Comparison of ENCODE assay signal across 28 cellular contexts in the genomic region with DNA sequence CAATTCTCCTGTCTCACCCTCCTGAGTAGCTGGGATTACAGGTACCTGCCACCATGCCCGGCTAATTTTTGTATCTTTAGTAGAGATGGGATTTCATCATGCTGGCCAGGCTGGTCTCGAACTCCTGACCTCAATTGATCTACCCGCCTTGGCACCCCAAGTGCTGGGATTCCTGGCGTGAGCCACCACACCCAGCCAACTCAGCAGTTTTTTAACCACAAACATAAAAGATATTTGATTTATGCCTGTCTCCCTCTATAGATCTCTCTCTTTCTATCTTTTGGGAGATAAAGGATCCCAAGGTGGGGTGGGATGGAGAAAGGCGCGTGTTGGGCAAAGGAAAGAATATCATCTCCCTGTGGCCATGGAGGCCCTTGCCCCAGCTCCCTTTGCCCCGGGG.
"Had no signal": no experiment of that assay in that cellular context is flagged by ENCODE, and none has a peak within 500 bp of the region (broad histone marks: within the 10 kb centered on the region; RNA-seq: fewer than 3 reads in every experiment).

No MANE protein-coding gene starts in this region.

- DNase-seq: activated B cell treated with CpG ODN at 0.5 μM for 24 hours; activated CD4-positive, alpha-beta T cell treated with anti-CD3 and anti-CD28 coated beads for 48 hours; activated CD4-positive, alpha-beta T cell treated with anti-CD3 and anti-CD28 coated beads, Interleukin-2, amount 50 U/mL, for 1 hour; activated CD4-positive, alpha-beta T cell treated with anti-CD3 and anti-CD28 coated beads, Interleukin-2, amount 50 U/mL, for 48 hours; activated CD8-positive, alpha-beta memory T cell treated with anti-CD3 and anti-CD28 coated beads for 24 hours; activated CD8-positive, alpha-beta T cell treated with anti-CD3 and anti-CD28 coated beads for 36 hours; activated effector memory CD4-positive, alpha-beta T cell treated with anti-CD3 and anti-CD28 coated beads, Interleukin-2, amount 50 U/mL, for 16 hours; activated naive CD4-positive, alpha-beta T cell treated with anti-CD3 and anti-CD28 coated beads for 36 hours; activated naive CD8-positive, alpha-beta T cell treated with anti-CD3 and anti-CD28 coated beads, Interleukin-2, amount 10 ng/mL, durations not matched to agents 7 days and 5 days; activated T-cell treated with anti-CD3 and anti-CD28 coated beads, Interleukin-2, amount 50 U/mL, for 4 hours; amniotic stem cell; anterior cingulate cortex; body of pancreas; caudate nucleus; effector CD8-positive, alpha-beta T cell; foreskin fibroblast; glutamatergic neuron; heart right ventricle; T1000; WERI-Rb-1 had no signal

- H3K36me3 ChIP-seq: WERI-Rb-1 had no signal

- H3K27ac ChIP-seq: body of pancreas, epithelial cell of prostate, heart right ventricle, WERI-Rb-1 had no signal

- FAIRE-seq: colon, endometrium, endothelial cell of umbilical vein, frontal cortex had no signal

- H3K27ac Mint-ChIP-seq: activated B cell treated with CpG ODN at 0.5 μM for 24 hours; activated CD8-positive, alpha-beta T cell treated with anti-CD3 and anti-CD28 coated beads for 36 hours; activated naive CD4-positive, alpha-beta T cell treated with anti-CD3 and anti-CD28 coated beads for 36 hours; activated naive CD4-positive, alpha-beta T cell treated with anti-CD3 and anti-CD28 coated beads, Interleukin-2, amount 50 U/mL, for 24 hours; activated naive CD8-positive, alpha-beta T cell treated with anti-CD3 and anti-CD28 coated beads, Interleukin-2, amount 10 ng/mL, durations not matched to agents 7 days and 5 days; activated T-helper 17 cell treated with anti-CD3 and anti-CD28 coated beads, Interleukin-2, amount 50 U/mL, for 72 hours had no signal

- H3K4me3 Mint-ChIP-seq: activated B cell treated with CpG ODN at 0.5 μM for 24 hours; activated CD8-positive, alpha-beta T cell treated with anti-CD3 and anti-CD28 coated beads for 36 hours; activated naive CD4-positive, alpha-beta T cell treated with anti-CD3 and anti-CD28 coated beads for 36 hours; activated naive CD4-positive, alpha-beta T cell treated with anti-CD3 and anti-CD28 coated beads, Interleukin-2, amount 50 U/mL, for 24 hours; activated naive CD8-positive, alpha-beta T cell treated with anti-CD3 and anti-CD28 coated beads, Interleukin-2, amount 10 ng/mL, durations not matched to agents 7 days and 5 days; activated T-cell treated with anti-CD3 and anti-CD28 coated beads, Interleukin-2, amount 50 U/mL, for 4 hours; activated T-helper 17 cell treated with anti-CD3 and anti-CD28 coated beads, Interleukin-2, amount 50 U/mL, for 72 hours had no signal

- H3K9me3 ChIP-seq: body of pancreas, heart right ventricle had no signal

- H3K27me3 Mint-ChIP-seq: activated B cell treated with CpG ODN at 0.5 μM for 24 hours; activated CD8-positive, alpha-beta T cell treated with anti-CD3 and anti-CD28 coated beads for 36 hours; activated naive CD4-positive, alpha-beta T cell treated with anti-CD3 and anti-CD28 coated beads, Interleukin-2, amount 50 U/mL, for 24 hours; activated T-helper 17 cell treated with anti-CD3 and anti-CD28 coated beads, Interleukin-2, amount 50 U/mL, for 72 hours had no signal

- ATAC-seq: activated CD4-positive, CD25-positive, alpha-beta regulatory T cell treated with anti-CD3 and anti-CD28 coated beads, Interleukin-2, amount 50 U/mL, for 24 hours; activated CD8-positive, alpha-beta T cell treated with anti-CD3 and anti-CD28 coated beads for 36 hours; activated T-cell treated with anti-CD3 and anti-CD28 coated beads, Interleukin-2, amount 50 U/mL, for 4 hours; activated T-helper 17 cell treated with anti-CD3 and anti-CD28 coated beads, Interleukin-2, amount 50 U/mL, for 72 hours; body of pancreas had no signal

- H3K27me3 ChIP-seq: body of pancreas, heart right ventricle had no signal

- H3K4me3 ChIP-seq: body of pancreas, heart right ventricle had no signal
